In the genomic region with DNA sequence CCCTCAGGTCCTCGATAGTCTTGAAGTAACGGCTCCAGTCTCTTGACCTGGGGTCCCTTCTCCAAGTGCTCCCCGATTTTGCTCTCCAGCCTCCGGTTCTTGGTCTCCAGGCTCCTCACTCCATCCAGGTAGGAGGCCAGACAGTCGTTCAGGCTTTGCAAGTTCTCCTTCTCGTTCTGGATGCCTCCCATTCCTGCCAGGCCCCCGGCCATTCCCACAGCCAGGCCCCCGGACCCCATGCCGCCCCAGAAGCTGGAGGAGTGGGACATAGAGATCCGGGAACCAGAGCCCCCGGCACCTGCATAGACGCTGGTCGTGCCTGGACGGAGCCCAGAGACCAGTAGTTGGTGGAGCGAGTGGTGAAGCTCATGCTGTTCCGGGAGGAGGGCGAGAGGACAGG, we compare ENCODE assay signal across 23 cellular contexts.
"Had no signal": no experiment of that assay in that cellular context is flagged by ENCODE, and none has a peak within 500 bp of the region (broad histone marks: within the 10 kb centered on the region; RNA-seq: fewer than 3 reads in every experiment).

No MANE protein-coding gene starts in this region.

- H3K27me3 ChIP-seq: colonic mucosa, esophagus squamous epithelium, heart right ventricle, left lung had no signal

- H3K27ac Mint-ChIP-seq: dendritic cell treated with granulocyte-macrophage colony-stimulating factor and Interleukin-4, amounts not matched to agents 40 ng/mL and 50 ng/mL, for 4 days; effector memory CD8-positive, alpha-beta T cell; endodermal cell had no signal

- H3K9me3 Mint-ChIP-seq: dendritic cell treated with granulocyte-macrophage colony-stimulating factor and Interleukin-4, amounts not matched to agents 40 ng/mL and 50 ng/mL, for 4 days; effector memory CD8-positive, alpha-beta T cell; endodermal cell had no signal

- H3K4me1 ChIP-seq: colonic mucosa had no signal

- H3K4me3 ChIP-seq: colonic mucosa, esophagus squamous epithelium, gastrocnemius medialis, heart right ventricle, left lung, lower lobe of right lung had no signal

- H3K36me3 ChIP-seq: colonic mucosa, esophagus squamous epithelium, gastrocnemius medialis, heart right ventricle, left lung, lower lobe of right lung had no signal

- DNase-seq: colonic mucosa; cortex of kidney; effector CD8-positive, alpha-beta T cell; effector memory CD8-positive, alpha-beta T cell; endodermal cell; erythroblast; esophagus squamous epithelium; foreskin fibroblast; foreskin melanocyte; gastrocnemius medialis; glutamatergic neuron; head of caudate nucleus; heart right ventricle; hippocampal formation; left cardiac atrium; left lung; left ventricle myocardium superior; lower lobe of right lung; mesendoderm; midbrain had no signal

- ATAC-seq: effector memory CD8-positive, alpha-beta T cell; esophagus mucosa; gastrocnemius medialis; heart right ventricle; left cardiac atrium; left lung; left ventricle myocardium superior; lower lobe of right lung had no signal

- H3K27ac ChIP-seq: colonic mucosa, epithelial cell of prostate, esophagus squamous epithelium, gastrocnemius medialis, heart right ventricle, left lung, lower lobe of right lung had no signal

- H3K9me3 ChIP-seq: colonic mucosa, esophagus squamous epithelium, gastrocnemius medialis, left lung, lower lobe of right lung had no signal
